Comparison of ENCODE assay signal across 16 cellular contexts in the genomic region with DNA sequence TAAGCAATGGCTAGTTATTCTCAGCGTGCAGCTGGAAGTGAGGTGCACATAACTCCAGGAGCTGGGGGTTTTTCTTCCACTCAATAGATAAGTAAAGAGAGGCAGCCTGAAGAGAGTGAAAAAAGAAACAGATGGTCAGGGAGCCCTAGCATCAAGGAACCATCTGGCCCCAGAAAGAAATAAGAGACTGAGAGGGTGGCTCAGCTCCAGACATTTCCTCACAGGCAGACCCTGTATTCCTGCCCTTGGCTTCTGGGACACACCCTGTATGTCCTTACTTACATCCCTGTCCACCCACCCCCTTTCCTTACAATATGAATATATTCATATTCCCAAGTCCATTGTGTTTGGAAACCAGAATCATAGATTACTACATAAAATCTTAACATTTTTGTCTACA. TPM values are rescaled to one million over a fixed set of nuclear protein-coding genes. Genes with fewer than 3 reads are reported as not detected.
DNase-seq lines count a peak whose midpoint lies in the region; TF ChIP-seq lines count a peak whose summit lies in the region.
"Had no signal": no experiment of that assay in that cellular context is flagged by ENCODE, and none has a peak within 500 bp of the region (broad histone marks: within the 10 kb centered on the region; RNA-seq: fewer than 3 reads in every experiment).

No MANE protein-coding gene starts in this region.

- H3K36me3 ChIP-seq in SJSA1 (no peaks in the 10 kb centered on the region), trophoblast cell (ENCODE audit: control insufficient read depth in 1 of 2, insufficient read depth in 2 of 2, low read length in 2 of 2) (no peaks in the 10 kb centered on the region)
- H3K36me3 ChIP-seq: BLaER1 treated with 17β-estradiol and CSF1 and Interleukin-3, amounts not matched to agents 10 nM and 100 nM; MG63 had no signal

- peak overlapping the region; percentile 32 for H4K91ac ChIP-seq in trophoblast cell (ENCODE audit: low read depth, low read length)

- no peak overlapping the region for H4K12ac ChIP-seq in trophoblast cell (ENCODE audit: low read depth, low read length)

- no peak overlapping the region for H3K4me2 ChIP-seq in trophoblast cell (ENCODE audit: low read length)

- peak; percentile 44 for DNase-seq in D341Med (ENCODE audit: low spot score)
- peak; percentile 69 for DNase-seq in NCI-H2171 (lab: John Stamatoyannopoulos, UW)
- DNase-seq in SJSA1 (ENCODE audit: low read depth in 1 of 2, low spot score in 2 of 2), result no peak
- no peak for DNase-seq in trophoblast cell
- DNase-seq in HEK293T (ENCODE audit: extremely low spot score), result no peak
- no peak for DNase-seq in GM19238 (ENCODE audit: insufficient read length, low spot score)
- no peak for DNase-seq in NCI-H2196 (lab: John Stamatoyannopoulos, UW; ENCODE audit: unreplicated experiment)
- DNase-seq: DMS53; H9; MG63; NCI-H1092; NCI-H146; NCI-H526; NK-92 treated with Interleukin-12 subunit alpha and Interleukin-12 subunit beta, amount 100 ng/mL, for 24 hours; SHP77 treated with DMSO at 0.1 percent for 48 hours had no signal

- peak overlapping the region; percentile 42 for H2BK12ac ChIP-seq in trophoblast cell (ENCODE audit: low read length)

- H3K18ac ChIP-seq in trophoblast cell (ENCODE audit: low read length), result no peak overlapping the region

- no peak overlapping the region for H3K23ac ChIP-seq in trophoblast cell (ENCODE audit: low read length)

- no peak overlapping the region for H2BK5ac ChIP-seq in trophoblast cell (ENCODE audit: low read depth, low read length, poor library complexity)

- H3K27me3 ChIP-seq in SJSA1 (replicated peaks) (no peaks in the 10 kb centered on the region), trophoblast cell (ENCODE audit: insufficient read depth, low read length) (no peaks in the 10 kb centered on the region)
- H3K27me3 ChIP-seq: BLaER1 treated with 17β-estradiol and CSF1 and Interleukin-3, amounts not matched to agents 10 nM and 100 nM; MG63 had no signal

- H3K4ac ChIP-seq in trophoblast cell (ENCODE audit: low read depth, low read length), result no peak overlapping the region

- H3K4me1 ChIP-seq in SJSA1 (replicated peaks), result peaks cover 44% of the 10 kb centered on the region
- peaks cover 3 to 4% of the 10 kb centered on the region in 2 experiments for H3K4me1 ChIP-seq in trophoblast cell (ENCODE audit: control insufficient read depth in 1 of 2, insufficient read depth in 2 of 2, low read length in 2 of 2)

- CTCF ChIA-PET in HEK293T (lab: Yijun Ruan, JAX), result no interaction called here

- POLR2A ChIA-PET in HEK293T (lab: Yijun Ruan, JAX), result no interaction called here

- no peak overlapping the region for H4K8ac ChIP-seq in trophoblast cell (ENCODE audit: low read depth, low read length)

- H3K4me3 ChIP-seq in SJSA1 (no peak overlapping the region), trophoblast cell (ENCODE audit: low read depth, low read length) (no peak overlapping the region)
- H3K4me3 ChIP-seq: BLaER1 treated with 17β-estradiol and CSF1 and Interleukin-3, amounts not matched to agents 10 nM and 100 nM; MG63 had no signal

- H3K9me3 ChIP-seq in SJSA1 (replicated peaks) (no peaks in the 10 kb centered on the region), trophoblast cell (ENCODE audit: insufficient read depth, low read depth, low read length) (no peaks in the 10 kb centered on the region)
- H3K9me3 ChIP-seq: MG63 had no signal

- no peak overlapping the region for H2AK5ac ChIP-seq in trophoblast cell (ENCODE audit: low read length)

- H2AFZ ChIP-seq in trophoblast cell (ENCODE audit: insufficient read depth, low read length, poor library complexity), result no peak overlapping the region

- no CpG with 5 or more reads among the region's 1 CpG for WGBS in trophoblast cell (ENCODE audit: extremely low coverage, insufficient coverage, insufficient read length)

- H3K27ac ChIP-seq in SJSA1, result peak overlapping the region; percentile 90
- H3K27ac ChIP-seq in trophoblast cell (ENCODE audit: low read depth, low read length), result no peak overlapping the region
- H3K27ac ChIP-seq: BLaER1 treated with 17β-estradiol and CSF1 and Interleukin-3, amounts not matched to agents 10 nM and 100 nM had no signal

- H3K14ac ChIP-seq in trophoblast cell (ENCODE audit: low read length), result no peak overlapping the region

- no peak overlapping the region for H2BK120ac ChIP-seq in trophoblast cell (ENCODE audit: insufficient read depth, low read length, poor library complexity)

- no peak overlapping the region for H3K9ac ChIP-seq in trophoblast cell (ENCODE audit: low read length)
- H3K9ac ChIP-seq: BLaER1 treated with 17β-estradiol and CSF1 and Interleukin-3, amounts not matched to agents 10 nM and 100 nM had no signal

- H3K79me2 ChIP-seq in trophoblast cell (ENCODE audit: control insufficient read depth, insufficient read depth, low read length, poor library complexity), result no peaks in the 10 kb centered on the region

- H3K79me1 ChIP-seq in trophoblast cell (ENCODE audit: low read length), result peaks cover 3% of the 10 kb centered on the region

TF ChIP-seq in HEK293T, 16 proteins besides CTCF, POLR2A, EP300 and RAD21:
- TF ChIP-seq ELF4 (IDR thresholded peaks at IDR 0.05), result no peak
- TF ChIP-seq TARDBP (IDR thresholded peaks at IDR 0.05), result no peak
- no peak for TF ChIP-seq SP1 (IDR thresholded peaks at IDR 0.05)
- no peak for TF ChIP-seq L3MBTL2 (conservative IDR thresholded peaks at IDR 0.05)
- TF ChIP-seq ARNT (IDR thresholded peaks at IDR 0.05), result no peak
- TF ChIP-seq CTBP1 (IDR thresholded peaks at IDR 0.05; ENCODE audit: borderline replicate concordance), result no peak
- no peak for TF ChIP-seq FOXA1 (IDR thresholded peaks at IDR 0.05)
- TF ChIP-seq FOXM1 (IDR thresholded peaks at IDR 0.05; ENCODE audit: borderline replicate concordance), result no peak
- TF ChIP-seq HDGF (IDR thresholded peaks at IDR 0.05; ENCODE audit: borderline replicate concordance), result no peak
- TF ChIP-seq NFRKB (IDR thresholded peaks at IDR 0.05), result no peak
- TF ChIP-seq FOXK2 (IDR thresholded peaks at IDR 0.05), result no peak
- no peak for TF ChIP-seq LEF1 (IDR thresholded peaks at IDR 0.05; ENCODE audit: borderline replicate concordance)
- no peak for TF ChIP-seq ZNF384 (IDR thresholded peaks at IDR 0.05)
- TF ChIP-seq BHLHE40 (IDR thresholded peaks at IDR 0.05; ENCODE audit: borderline replicate concordance), result no peak
- TF ChIP-seq SUZ12 (IDR thresholded peaks at IDR 0.05), result no peak
- TF ChIP-seq, protein P1, sequence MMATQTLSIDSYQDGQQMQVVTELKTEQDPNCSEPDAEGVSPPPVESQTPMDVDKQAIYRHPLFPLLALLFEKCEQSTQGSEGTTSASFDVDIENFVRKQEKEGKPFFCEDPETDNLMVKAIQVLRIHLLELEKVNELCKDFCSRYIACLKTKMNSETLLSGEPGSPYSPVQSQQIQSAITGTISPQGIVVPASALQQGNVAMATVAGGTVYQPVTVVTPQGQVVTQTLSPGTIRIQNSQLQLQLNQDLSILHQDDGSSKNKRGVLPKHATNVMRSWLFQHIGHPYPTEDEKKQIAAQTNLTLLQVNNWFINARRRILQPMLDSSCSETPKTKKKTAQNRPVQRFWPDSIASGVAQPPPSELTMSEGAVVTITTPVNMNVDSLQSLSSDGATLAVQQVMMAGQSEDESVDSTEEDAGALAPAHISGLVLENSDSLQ (IDR thresholded peaks at IDR 0.05), result no peak
TF ChIP-seq in HEK293T: peak in this region for 0.

RNA-seq across cellular contexts. Expression of gene SLC35G1, which starts 21.0 kb away (rescaled TPM):
- 15.4 and 16.0 TPM in 2 replicates for total RNA-seq in SJSA1 (2014; rRNA removed; shearing (Covaris generic))
- polyA plus RNA-seq in trophoblast cell (2013), result 2.4 TPM in 2 replicates

Comparison
In these comparisons a context has a peak if more than half of its experiments do, and no peak if none do; other contexts are left out.
1. DNase-seq: peak in D341Med (single experiment) and NCI-H2171 (single experiment); none in SJSA1 (0 of 2), trophoblast cell (0 of 2), HEK293T (single experiment), GM19238 (single experiment) and NCI-H2196 (single experiment).